In genomic region chr3:61875073-61875472, GRCh38 we compare ENCODE assay signal across 15 cellular contexts.
DNase-seq lines count a peak whose midpoint lies in the region; ATAC-seq and TF ChIP-seq lines count a peak whose summit lies in the region.
"Had no signal": no experiment of that assay in that cellular context is flagged by ENCODE, and none has a peak within 500 bp of the region (broad histone marks: within the 10 kb centered on the region; RNA-seq: fewer than 3 reads in every experiment).

No MANE protein-coding gene starts in this region.

- H3K36me3 Mint-ChIP-seq in chondrocyte (ENCODE audit: low read depth) = no peaks in the 10 kb centered on the region

- peak overlapping the region; percentile 55; the same call in 1 of the 2 replicates for H3K56ac ChIP-seq in IMR-90 (ENCODE audit: extremely low read depth, insufficient read depth, low read length)

- ATAC-seq in IMR-90 (ENCODE audit: low read depth) (peak; percentile 92), lower lobe of right lung (peak; percentile 81 to 85), aorta (ENCODE audit: low FRiP score) (no peak)

- no peak overlapping the region for H3K27ac ChIP-seq in A673 (ENCODE audit: low read depth, low read length, poor library complexity, severe bottlenecking)
- peak overlapping the region; percentile 65; the same call in 1 of the 2 replicates for H3K27ac ChIP-seq in IMR-90 (ENCODE audit: insufficient read depth, low read length)
- H3K27ac ChIP-seq in lower lobe of right lung = no peak overlapping the region
- H3K27ac ChIP-seq in WERI-Rb-1 = no peak overlapping the region
- peak overlapping the region in 1 of 2 donors; percentile 90 for H3K27ac ChIP-seq in aorta (ENCODE audit: low read depth in 1 of 2, low read length in 2 of 2)
- no peak overlapping the region for H3K27ac ChIP-seq in spleen
- H3K27ac ChIP-seq: KMS-11 had no signal

- H3K27ac Mint-ChIP-seq in chondrocyte (ENCODE audit: unreplicated experiment) = peak overlapping the region; percentile 55

- no peak overlapping the region for H2AK5ac ChIP-seq in IMR-90 (ENCODE audit: low read depth, low read length)

- H4K8ac ChIP-seq in IMR-90 (ENCODE audit: low read depth in 2 of 2, low read length in 2 of 2) = peak overlapping the region; percentile 7 to 69; a peak in 2 of 4 replicates

- BruUV-seq in A673 (replicated peaks; lab: Mats Ljungman, UMichigan) = no TSS peak
- no TSS peak for BruUV-seq in IMR-90 (replicated peaks; lab: Mats Ljungman, UMichigan)

- H3K4me3 Mint-ChIP-seq in chondrocyte (ENCODE audit: unreplicated experiment) = no peak overlapping the region

- H3K27me3 Mint-ChIP-seq in chondrocyte (ENCODE audit: low read depth) = no peaks in the 10 kb centered on the region

- H4K91ac ChIP-seq in IMR-90 (ENCODE audit: insufficient read depth, low read depth, low read length) = no peak overlapping the region

- peak overlapping the region; percentile 86; the same call in 1 of the 2 replicates for H3K14ac ChIP-seq in IMR-90 (replicated peaks; ENCODE audit: low read depth, low read length)

- dilution Hi-C loops in IMR-90 (cut with HindIII; ENCODE audit: low sequenced_read_pairs, unreplicated experiment) = no loop called here

- H3K9me3 Mint-ChIP-seq in chondrocyte (ENCODE audit: low read depth) = no peaks in the 10 kb centered on the region

- no peak overlapping the region for H2AK9ac ChIP-seq in IMR-90 (replicated peaks; ENCODE audit: low read depth, low read length, poor library complexity)

- peaks cover 11% of the 10 kb centered on the region; the same call in 1 of the 2 replicates for H4K20me1 ChIP-seq in IMR-90 (ENCODE audit: insufficient read depth, low read length)

- intact Hi-C loops in A673 (cut with micrococcal nuclease; ENCODE audit: unreplicated experiment) (no loop called here), IMR-90 (cut with micrococcal nuclease) (loop anchor here (5.0 kb wide), 1 partner anchor 313 kb away; the partner anchor contains the start of gene PTPRG), lower lobe of right lung (cut with DNase I) (no loop called here), aorta (cut with DNase I) (loop anchor here in 1 of 2 donors (10.0 kb wide), 1 partner anchor 50 kb away; no protein-coding TSS in a partner anchor), spleen (cut with DNase I; ENCODE audit: low total_unique reads) (no loop called here)

- peaks cover 22 to 60% of the 10 kb centered on the region in 2 experiments for H3K79me1 ChIP-seq in IMR-90 (ENCODE audit: low read depth in 1 of 2, low read length in 2 of 2)

- H3K4ac ChIP-seq in IMR-90 (ENCODE audit: low read depth, low read length) = peak overlapping the region; percentile 65; the same call in 1 of the 2 replicates

- H3K9ac ChIP-seq in IMR-90 (ENCODE audit: low read depth, low read length) = peak overlapping the region; percentile 12; the same call in 1 of the 2 replicates
- H3K9ac ChIP-seq: KMS-11 had no signal

- POLR2A ChIA-PET in A673 (lab: Charles Lee; ENCODE audit: low non-redundant PET) = no interaction called here
- POLR2A ChIA-PET in IMR-90 (lab: Charles Lee; ENCODE audit: unreplicated experiment) = no interaction called here

- H2AFZ ChIP-seq in IMR-90 (replicated peaks; ENCODE audit: low read length, poor library complexity) = no peak overlapping the region

- H3K9me1 ChIP-seq in IMR-90 (ENCODE audit: insufficient read depth, low read length) = peaks cover 6% of the 10 kb centered on the region; the same call in 1 of the 2 replicates

- CTCF ChIA-PET in A673 (lab: Charles Lee) (no interaction called here), IMR-90 (lab: Yijun Ruan, JAX) (interaction anchor here (0.9 kb wide), 1 partner anchor 17 kb away, joined by 4 read pairs; no protein-coding TSS in a partner anchor)

- TF ChIP-seq CTCF in A673 (conservative IDR thresholded peaks at IDR 0.05; ENCODE audit: low read depth, low read length) = no peak
- TF ChIP-seq CTCF in IMR-90 (conservative IDR thresholded peaks at IDR 0.05; ENCODE audit: low read depth, low read length) = no peak
- no peak for TF ChIP-seq CTCF in chondrocyte (IDR thresholded peaks at IDR 0.05)
- TF ChIP-seq CTCF in lower lobe of right lung (IDR thresholded peaks at IDR 0.05) = no peak
- TF ChIP-seq CTCF in WERI-Rb-1 (IDR thresholded peaks at IDR 0.05; ENCODE audit: low read depth, low read length) = no peak
- TF ChIP-seq CTCF in spleen (IDR thresholded peaks at IDR 0.05 in 8 of 11, conservative IDR thresholded peaks at IDR 0.05 in 3 of 11) = no peak

- peak overlapping the region; percentile 90 for H3K18ac ChIP-seq in IMR-90 (ENCODE audit: low read depth, low read length)

- peaks cover 64% of the 10 kb centered on the region for H3K4me1 Mint-ChIP-seq in chondrocyte (ENCODE audit: low read depth)

- TF ChIP-seq RAD21 in IMR-90 (IDR thresholded peaks at IDR 0.05; ENCODE audit: low read length) = no peak

- peak overlapping the region; percentile 71 for H3K23ac ChIP-seq in IMR-90 (ENCODE audit: low read depth, low read length)

- no peak for TF ChIP-seq POLR2A in IMR-90 (IDR thresholded peaks at IDR 0.05; ENCODE audit: low read depth, low read length)
- no peak for TF ChIP-seq POLR2A in spleen (IDR thresholded peaks at IDR 0.05)

- in situ Hi-C loops in IMR-90 (cut with MboI; ENCODE audit: low sequenced_read_pairs) = no loop called here

- H2BK120ac ChIP-seq in IMR-90 (ENCODE audit: low read depth, low read length) = peak overlapping the region; percentile 83; the same call in 1 of the 2 replicates

- peak overlapping the region; percentile 91; the same call in 1 of the 2 replicates for H4K5ac ChIP-seq in IMR-90 (ENCODE audit: low read depth, low read length)

- H2BK5ac ChIP-seq in IMR-90 (ENCODE audit: low read depth, low read length, poor library complexity, severe bottlenecking) = peak overlapping the region; percentile 88

- peak overlapping the region; percentile 68 for H3K4me2 ChIP-seq in IMR-90 (ENCODE audit: low read depth, low read length)
- H3K4me2 ChIP-seq: KMS-11 had no signal

- peak overlapping the region; percentile 89; the same call in 1 of the 2 replicates for H2BK20ac ChIP-seq in IMR-90 (ENCODE audit: low read depth, low read length)

- H3K4me3 ChIP-seq in A673 (ENCODE audit: low read depth, low read length, poor library complexity, severe bottlenecking) = no peak overlapping the region
- H3K4me3 ChIP-seq in IMR-90 (ENCODE audit: insufficient read depth, low read depth, low read length) = no peak overlapping the region
- no peak overlapping the region for H3K4me3 ChIP-seq in lower lobe of right lung
- H3K4me3 ChIP-seq in WERI-Rb-1 (ENCODE audit: low read depth, low read length) = no peak overlapping the region
- no peak overlapping the region for H3K4me3 ChIP-seq in aorta (ENCODE audit: low read length in 2 of 2)
- H3K4me3 ChIP-seq in spleen = no peak overlapping the region

- H3K4me1 ChIP-seq in A673 (ENCODE audit: insufficient read depth, low read length, poor library complexity, severe bottlenecking) (peaks cover 6% of the 10 kb centered on the region), IMR-90 (ENCODE audit: control insufficient read depth, insufficient read depth, low read length) (peaks cover 21% of the 10 kb centered on the region), lower lobe of right lung (peaks cover 17% of the 10 kb centered on the region), aorta (ENCODE audit: control insufficient read depth in 1 of 2, insufficient read depth in 2 of 2, low read length in 2 of 2) (peaks cover 5 to 19% of the 10 kb centered on the region in 2 donors), spleen (peaks cover 0 to 4% (median 4%) of the 10 kb centered on the region in 6 donors)

- peak; percentile 2 for DNase-seq in A673 (ENCODE audit: low spot score)
- DNase-seq in IMR-90 = peak; percentile 62
- DNase-seq in chondrocyte (ENCODE audit: low spot score) = no peak
- DNase-seq in lower lobe of right lung = no peak
- DNase-seq in WERI-Rb-1 = no peak
- DNase-seq in SIG-M5 (lab: John Stamatoyannopoulos, UW) = no peak
- DNase-seq in aorta = no peak
- DNase-seq in spleen = no peak
- DNase-seq: activated CD4-positive, alpha-beta T cell treated with anti-CD3 and anti-CD28 coated beads, Interleukin-2, amount 50 U/mL, for 4 hours; activated effector memory CD4-positive, alpha-beta T cell treated with anti-CD3 and anti-CD28 coated beads, Interleukin-2, amount 50 U/mL, for 16 hours; DMS 273 treated with DMSO at 0.1 percent for 48 hours; left cardiac atrium; NCI-H2171; T1000 had no signal

- WGBS in IMR-90 (ENCODE audit: extremely low coverage in 2 of 2, insufficient read length in 1 of 2), 2 experiments = no CpG with 5 or more reads among the region's 2 CpGs
- 32 to 37% methylated on average over 2 of the region's 2 CpGs for WGBS in aorta, 2 donors
- 20 to 28% (median 26%) methylated on average over 2 of the region's 2 CpGs for WGBS in spleen, 5 donors

- H3K36me3 ChIP-seq in A673 (ENCODE audit: insufficient read depth, low read length, poor library complexity, severe bottlenecking) (no peaks in the 10 kb centered on the region), IMR-90 (ENCODE audit: control insufficient read depth, insufficient read depth, low read length) (no peaks in the 10 kb centered on the region), lower lobe of right lung (no peaks in the 10 kb centered on the region), WERI-Rb-1 (no peaks in the 10 kb centered on the region; the same call in 1 of the 2 replicates), aorta (ENCODE audit: control insufficient read depth in 1 of 2, insufficient read depth in 2 of 2, low read length in 1 of 2) (no peaks in the 10 kb centered on the region), spleen (no peaks in the 10 kb centered on the region)

- H3K27me3 ChIP-seq in A673 (replicated peaks; ENCODE audit: insufficient read depth, low read depth, low read length, poor library complexity) (no peaks in the 10 kb centered on the region), IMR-90 (ENCODE audit: control insufficient read depth, insufficient read depth, low read length) (no peaks in the 10 kb centered on the region), lower lobe of right lung (ENCODE audit: low read depth) (no peaks in the 10 kb centered on the region), WERI-Rb-1 (ENCODE audit: insufficient read depth, low read depth, severe bottlenecking) (no peaks in the 10 kb centered on the region), aorta (ENCODE audit: control insufficient read depth in 1 of 2, insufficient read depth in 2 of 2, low read length in 1 of 2) (no peaks in the 10 kb centered on the region), spleen (replicated peaks in 1 of 7) (no peaks in the 10 kb centered on the region)

- peak overlapping the region; percentile 86; the same call in 1 of the 3 replicates for H2BK15ac ChIP-seq in IMR-90 (ENCODE audit: low read depth, low read length)

- H3K9me3 ChIP-seq in A673 (ENCODE audit: low read depth, low read length, poor library complexity, severe bottlenecking) (no peaks in the 10 kb centered on the region), IMR-90 (ENCODE audit: control insufficient read depth, insufficient read depth, low read length) (no peaks in the 10 kb centered on the region), lower lobe of right lung (no peaks in the 10 kb centered on the region), WERI-Rb-1 (ENCODE audit: severe bottlenecking) (no peaks in the 10 kb centered on the region), aorta (ENCODE audit: control insufficient read depth, low read length) (no peaks in the 10 kb centered on the region), spleen (no peaks in the 10 kb centered on the region)

TF ChIP-seq in IMR-90, 13 proteins besides CTCF, POLR2A, EP300 and RAD21 (continues in another document):
- TF ChIP-seq RFX5 (IDR thresholded peaks at IDR 0.05; ENCODE audit: low read depth, low read length) (no peak), MXI1 (IDR thresholded peaks at IDR 0.05; ENCODE audit: borderline replicate concordance, low read depth, low read length) (no peak)

Comparison
In these comparisons a context has a peak if more than half of its experiments do, and no peak if none do; other contexts are left out.
1. DNase-seq: peak in A673 (single experiment) and IMR-90 (single experiment); none in chondrocyte (single experiment), lower lobe of right lung (single experiment), WERI-Rb-1 (single experiment), SIG-M5 (single experiment), aorta (0 of 2) and spleen (single experiment).